8 cellular contexts compared by ENCODE assay signal in the genomic region with DNA sequence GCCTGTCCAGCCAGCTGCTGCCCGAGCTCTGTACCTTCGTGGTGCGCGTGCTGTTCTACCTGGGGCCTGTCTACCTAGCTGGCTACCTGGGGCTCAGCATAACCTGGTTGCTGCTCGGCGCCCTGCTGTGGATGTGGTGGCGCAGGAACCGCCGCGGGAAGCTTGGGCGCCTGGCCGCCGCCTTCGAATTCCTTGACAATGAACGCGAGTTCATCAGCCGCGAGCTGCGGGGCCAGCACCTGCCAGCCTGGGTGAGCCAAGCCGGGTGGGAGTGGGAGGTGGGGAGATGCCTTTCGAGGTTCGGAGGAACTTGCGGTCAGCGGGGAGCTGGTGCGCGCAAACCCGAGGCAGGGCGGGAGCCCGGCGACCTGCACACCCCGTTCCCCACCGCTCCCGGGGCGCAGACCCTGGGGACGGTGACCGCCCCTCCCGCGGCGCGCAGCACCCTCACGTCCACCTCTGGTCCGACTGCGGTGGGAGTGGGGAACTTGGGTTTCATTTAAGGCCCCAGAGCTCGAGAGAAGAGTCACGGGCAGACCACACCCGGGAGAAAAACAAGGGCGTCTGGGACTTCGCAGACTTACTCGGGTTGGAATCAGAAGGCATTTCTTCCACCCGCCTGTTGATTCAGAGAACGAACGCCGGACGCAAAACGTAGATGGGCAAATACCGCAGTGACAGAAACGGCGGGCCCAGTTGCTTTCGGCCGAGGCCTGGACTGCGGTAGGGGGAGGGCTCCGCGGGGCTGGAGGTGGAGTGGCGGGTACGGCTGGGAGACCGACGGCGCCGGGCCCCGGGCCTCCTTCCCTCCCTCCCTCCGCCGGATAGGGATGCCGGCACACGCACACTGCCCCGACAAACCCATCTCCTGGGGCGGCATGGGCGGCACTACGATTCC. TPM values are rescaled to one million over a fixed set of nuclear protein-coding genes. Genes with fewer than 3 reads are reported as not detected.
DNase-seq lines count a peak whose midpoint lies in the region; ATAC-seq and TF ChIP-seq lines count a peak whose summit lies in the region.

No MANE protein-coding gene starts in this region.

- no peaks in the 10 kb centered on the region for H3K79me1 ChIP-seq in H9 (ENCODE audit: insufficient read depth, low read depth, low read length, poor library complexity, severe bottlenecking)

- H3K4me2 ChIP-seq in H9 (ENCODE audit: insufficient read depth, insufficient read length, low read length), result peak overlapping the region; percentile 44

- peak; percentile 47 for DNase-seq in H9
- DNase-seq in astrocyte of the spinal cord (ENCODE audit: low read depth, low spot score), result no peak
- DNase-seq in kidney tubule cell (ENCODE audit: low spot score), result peak; percentile 51
- no peak for DNase-seq in stimulated activated naive CD8-positive, alpha-beta T cell treated with anti-CD3 and anti-CD28 coated beads, Interleukin-15, amount 100 ng/mL, for 72 hours
- DNase-seq in posterior vena cava (ENCODE audit: low spot score), result no peak

- no peak overlapping the region for H4K91ac ChIP-seq in H9 (ENCODE audit: insufficient read length, low read depth, low read length)

- no peak overlapping the region for H2BK120ac ChIP-seq in H9 (ENCODE audit: low read depth, low read length, poor library complexity, severe bottlenecking)

- 0 out of 2 replicates have a peak overlapping the region, but pooled peaks have one; percentile 1 for H3K14ac ChIP-seq in H9 (ENCODE audit: insufficient read depth, low read length)

- peak overlapping the region; percentile 69 to 82 for H3K4me3 Mint-ChIP-seq in H9
- H3K4me3 Mint-ChIP-seq in stimulated activated naive CD8-positive, alpha-beta T cell treated with anti-CD3 and anti-CD28 coated beads, Interleukin-15, amount 100 ng/mL, for 72 hours, result peak overlapping the region; percentile 73 to 90

- TF ChIP-seq CTCF in 22Rv1 (IDR thresholded peaks at IDR 0.05), result no peak
- no peak for TF ChIP-seq CTCF in H9 (conservative IDR thresholded peaks at IDR 0.05)
- no peak for TF ChIP-seq CTCF in astrocyte of the spinal cord (IDR thresholded peaks at IDR 0.05; ENCODE audit: low read depth, low read length)

- peaks cover 8% of the 10 kb centered on the region; the same call in 1 of the 2 replicates for H3K27me3 ChIP-seq in H9 (ENCODE audit: insufficient read depth, low read length)

- no peak overlapping the region for H3K23ac ChIP-seq in H9 (ENCODE audit: insufficient read length, low read depth, low read length)

- H3K9ac ChIP-seq in H9 (ENCODE audit: extremely low read depth, insufficient read length, low read length), result no peak overlapping the region

- no peak overlapping the region for H3T11ph ChIP-seq in H9 (ENCODE audit: low read length)

- ATAC-seq in stimulated activated naive CD8-positive, alpha-beta T cell treated with anti-CD3 and anti-CD28 coated beads, Interleukin-15, amount 100 ng/mL, for 72 hours, result peak; percentile 8
- ATAC-seq in GM19463 (IDR thresholded peaks at IDR 0.05; ENCODE audit: unreplicated experiment), result no peak
- no peak for ATAC-seq in GM21367 (IDR thresholded peaks at IDR 0.05; ENCODE audit: unreplicated experiment)

- H2AK5ac ChIP-seq in H9 (ENCODE audit: insufficient read length, low read length), result no peak overlapping the region

- no peak overlapping the region for H3K18ac ChIP-seq in H9 (ENCODE audit: insufficient read length, low read depth, low read length)

- no peak overlapping the region for H2BK20ac ChIP-seq in H9 (ENCODE audit: low read depth, low read length, poor library complexity, severe bottlenecking)

- no peaks in the 10 kb centered on the region for H3K4me1 ChIP-seq in H9 (ENCODE audit: insufficient read depth, low read length)

- peaks cover 14% of the 10 kb centered on the region for H3K23me2 ChIP-seq in H9 (ENCODE audit: insufficient read length, low read depth, low read length, poor library complexity, severe bottlenecking)

- no peak overlapping the region for H3K4ac ChIP-seq in H9 (ENCODE audit: low read depth, low read length)

- H4K5ac ChIP-seq in H9 (ENCODE audit: insufficient read length, low read depth, low read length), result no peak overlapping the region

- no peak overlapping the region for H2BK12ac ChIP-seq in H9 (ENCODE audit: insufficient read length, low read depth, low read length)

- no peak overlapping the region for H4K8ac ChIP-seq in H9 (replicated peaks; ENCODE audit: insufficient read length, low read depth, low read length)

- H3K27ac ChIP-seq in 22Rv1, result peak overlapping the region; percentile 29; the same call in 1 of the 2 replicates
- H3K27ac ChIP-seq in H9 (ENCODE audit: insufficient read length, low read depth, low read length), result no peak overlapping the region

- no peak overlapping the region for H2BK15ac ChIP-seq in H9 (ENCODE audit: low read depth, low read length)

- H3K27ac Mint-ChIP-seq in H9, result no peak overlapping the region
- H3K27ac Mint-ChIP-seq in stimulated activated naive CD8-positive, alpha-beta T cell treated with anti-CD3 and anti-CD28 coated beads, Interleukin-15, amount 100 ng/mL, for 72 hours, result no peak overlapping the region

- H3K56ac ChIP-seq in H9 (ENCODE audit: insufficient read length, low read depth, low read length), result no peak overlapping the region

- H3K27me3 Mint-ChIP-seq in H9 (ENCODE audit: low read depth), result peaks cover 66% of the 10 kb centered on the region
- H3K27me3 Mint-ChIP-seq in stimulated activated naive CD8-positive, alpha-beta T cell treated with anti-CD3 and anti-CD28 coated beads, Interleukin-15, amount 100 ng/mL, for 72 hours, result peaks cover 88% of the 10 kb centered on the region

- no peaks in the 10 kb centered on the region for H4K20me1 ChIP-seq in H9 (ENCODE audit: control insufficient read depth, insufficient read depth, insufficient read length)

- H2BK5ac ChIP-seq in H9 (ENCODE audit: insufficient read length, low read length), result no peak overlapping the region

- H3K9me3 ChIP-seq in H9 (ENCODE audit: control insufficient read depth, low read depth, low read length), result no peaks in the 10 kb centered on the region

- WGBS in H9 (ENCODE audit: extremely low coverage, insufficient read length, low lambda C conversion rate), result no CpG with 5 or more reads among the region's 78 CpGs

- H3K9me3 Mint-ChIP-seq in H9, result peaks cover 10 to 11% of the 10 kb centered on the region in 2 experiments; a peak in 4 of 5 replicates
- no peaks in the 10 kb centered on the region for H3K9me3 Mint-ChIP-seq in stimulated activated naive CD8-positive, alpha-beta T cell treated with anti-CD3 and anti-CD28 coated beads, Interleukin-15, amount 100 ng/mL, for 72 hours

- no peaks in the 10 kb centered on the region for H3K79me2 ChIP-seq in H9 (ENCODE audit: insufficient read depth, low read length)

- peaks cover 0 to 10% (median 8%) of the 10 kb centered on the region in 3 experiments; a peak in 3 of 7 replicates for H3K36me3 Mint-ChIP-seq in H9 (ENCODE audit: insufficient read depth in 1 of 3, low read depth in 3 of 3)

- H3K4me3 ChIP-seq in astrocyte of the spinal cord (ENCODE audit: low read depth, low read length), result peak overlapping the region; percentile 34

- H2AFZ ChIP-seq in H9 (ENCODE audit: low read length), result no peak overlapping the region

- in situ Hi-C loops in astrocyte of the spinal cord (cut with HindIII; ENCODE audit: low sequenced_read_pairs), result no loop called here

- peaks cover 3 to 11% of the 10 kb centered on the region in 2 experiments; a peak in 3 of 4 replicates for H3K4me1 Mint-ChIP-seq in H9
- peaks cover 17% of the 10 kb centered on the region for H3K4me1 Mint-ChIP-seq in stimulated activated naive CD8-positive, alpha-beta T cell treated with anti-CD3 and anti-CD28 coated beads, Interleukin-15, amount 100 ng/mL, for 72 hours

- intact Hi-C loops in posterior vena cava (cut with DNase I), result no loop called here

RNA-seq across cellular contexts. Expression of gene ESYT3, which starts 0.7 kb away (rescaled TPM):
- total RNA-seq in H9 (2021) (5.9 and 6.3 TPM in 2 replicates), posterior vena cava (under 1 TPM; 0.37 to 0.43 TPM)

Comparison
In these comparisons a context has a peak if more than half of its experiments do, and no peak if none do; other contexts are left out.
1. DNase-seq: peak in H9 (single experiment) and kidney tubule cell (single experiment); none in astrocyte of the spinal cord (single experiment), stimulated activated naive CD8-positive, alpha-beta T cell treated with anti-CD3 and anti-CD28 coated beads, Interleukin-15, amount 100 ng/mL, for 72 hours (0 of 2) and posterior vena cava (single experiment).